In the genomic region with DNA sequence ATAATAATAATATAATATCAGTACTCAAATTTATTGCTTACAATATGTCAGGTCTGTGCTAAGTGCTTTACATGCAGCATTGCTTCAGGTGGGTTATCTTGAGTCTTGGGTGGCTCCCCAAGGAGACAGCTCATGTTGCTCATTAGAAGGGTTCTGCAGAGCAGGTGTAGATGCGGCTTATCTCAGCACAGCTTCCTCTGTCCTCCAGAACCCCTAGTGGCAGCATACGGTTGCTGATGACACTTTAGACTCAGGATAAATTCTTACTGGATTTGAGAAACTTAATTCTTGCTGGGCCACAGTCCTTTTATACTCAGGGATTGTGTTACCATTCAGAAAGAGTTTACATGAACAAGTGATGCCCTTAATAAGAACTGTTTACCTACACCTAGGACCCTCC, we compare ENCODE assay signal across 1 cellular context.
TF ChIP-seq lines count a peak whose summit lies in the region.

No MANE protein-coding gene starts in this region.

TF ChIP-seq in IMR-90, 13 proteins besides CTCF, POLR2A, EP300 and RAD21 (continued from another document):
- TF ChIP-seq, protein P1, sequence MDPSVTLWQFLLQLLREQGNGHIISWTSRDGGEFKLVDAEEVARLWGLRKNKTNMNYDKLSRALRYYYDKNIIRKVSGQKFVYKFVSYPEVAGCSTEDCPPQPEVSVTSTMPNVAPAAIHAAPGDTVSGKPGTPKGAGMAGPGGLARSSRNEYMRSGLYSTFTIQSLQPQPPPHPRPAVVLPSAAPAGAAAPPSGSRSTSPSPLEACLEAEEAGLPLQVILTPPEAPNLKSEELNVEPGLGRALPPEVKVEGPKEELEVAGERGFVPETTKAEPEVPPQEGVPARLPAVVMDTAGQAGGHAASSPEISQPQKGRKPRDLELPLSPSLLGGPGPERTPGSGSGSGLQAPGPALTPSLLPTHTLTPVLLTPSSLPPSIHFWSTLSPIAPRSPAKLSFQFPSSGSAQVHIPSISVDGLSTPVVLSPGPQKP (IDR thresholded peaks at IDR 0.05; ENCODE audit: borderline replicate concordance, low read depth, low read length), result no peak
- no peak for TF ChIP-seq MAZ (IDR thresholded peaks at IDR 0.05; ENCODE audit: borderline replicate concordance, low read depth, low read length)
- TF ChIP-seq, protein P2, sequence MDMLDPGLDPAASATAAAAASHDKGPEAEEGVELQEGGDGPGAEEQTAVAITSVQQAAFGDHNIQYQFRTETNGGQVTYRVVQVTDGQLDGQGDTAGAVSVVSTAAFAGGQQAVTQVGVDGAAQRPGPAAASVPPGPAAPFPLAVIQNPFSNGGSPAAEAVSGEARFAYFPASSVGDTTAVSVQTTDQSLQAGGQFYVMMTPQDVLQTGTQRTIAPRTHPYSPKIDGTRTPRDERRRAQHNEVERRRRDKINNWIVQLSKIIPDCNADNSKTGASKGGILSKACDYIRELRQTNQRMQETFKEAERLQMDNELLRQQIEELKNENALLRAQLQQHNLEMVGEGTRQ (IDR thresholded peaks at IDR 0.05; ENCODE audit: low read depth, low read length), result no peak
- no peak for TF ChIP-seq NFE2L2 (IDR thresholded peaks at IDR 0.05; ENCODE audit: low read depth, low read length)
- TF ChIP-seq RFX5 (IDR thresholded peaks at IDR 0.05; ENCODE audit: low read depth, low read length), result no peak
- TF ChIP-seq MXI1 (IDR thresholded peaks at IDR 0.05; ENCODE audit: borderline replicate concordance, low read depth, low read length), result no peak
- TF ChIP-seq CEBPB (IDR thresholded peaks at IDR 0.05; ENCODE audit: low read depth, low read length), result no peak
- TF ChIP-seq RCOR1 (IDR thresholded peaks at IDR 0.05; ENCODE audit: insufficient replicate concordance, low read length), result no peak
- no peak for TF ChIP-seq BHLHE40 (IDR thresholded peaks at IDR 0.05; ENCODE audit: low read depth, low read length)
- TF ChIP-seq MAFK (IDR thresholded peaks at IDR 0.05; ENCODE audit: low read depth, low read length), result no peak
- TF ChIP-seq SMC3 (IDR thresholded peaks at IDR 0.05; ENCODE audit: low read depth, low read length), result no peak
TF ChIP-seq in IMR-90: peak in this region for 0.
